23 cellular contexts compared by ENCODE assay signal in genomic region chr3:17057316-17057715, GRCh38.
A peak's percentile ranks its signal among the peaks of the same experiment; 100 is the strongest.
DNase-seq lines count a peak whose midpoint lies in the region; ATAC-seq, FAIRE-seq and TF ChIP-seq lines count a peak whose summit lies in the region.
"Had no signal": no experiment of that assay in that cellular context is flagged by ENCODE, and none has a peak within 500 bp of the region (broad histone marks: within the 10 kb centered on the region; RNA-seq: fewer than 3 reads in every experiment).

No MANE protein-coding gene starts in this region.

- DNase-seq in AG20443 (ENCODE audit: low spot score) (peak; percentile 70), HFFc6 (peak; percentile 82), fibroblast of pulmonary artery (ENCODE audit: low read depth) (peak; percentile 13), HepG2 (ENCODE audit: low spot score) (no peak), KG1 (lab: John Stamatoyannopoulos, UW) (no peak), vagina (ENCODE audit: extremely low spot score in 2 of 2) (no peak)
- DNase-seq: activated naive CD4-positive, alpha-beta T cell treated with anti-CD3 and anti-CD28 coated beads for 36 hours; activated T-cell treated with anti-CD3 and anti-CD28 coated beads for 4 hours; BE2C; body of pancreas; H9; heart right ventricle; islet precursor cell; mesendoderm; NCI-H1436 treated with DMSO at 0.1 percent for 48 hours; SJCRH30 had no signal

- no peak overlapping the region; the same call in 1 of the 2 replicates for H3K4me3 Mint-ChIP-seq in HFFc6
- H3K4me3 Mint-ChIP-seq: activated naive CD4-positive, alpha-beta T cell treated with anti-CD3 and anti-CD28 coated beads for 36 hours; H9; natural killer cell treated with Interleukin-12 subunit alpha and Interleukin-12 subunit beta and Interleukin-15 and Interleukin-18, amount 100 ng/mL, for 72 hours had no signal

- intact Hi-C loops in HepG2 (cut with micrococcal nuclease; ENCODE audit: unreplicated experiment) = no loop called here
- intact Hi-C loops in vagina (cut with DNase I) = no loop called here

- POLR2A ChIA-PET in HepG2 (lab: Yijun Ruan, JAX) = no interaction called here

- no peaks in the 10 kb centered on the region; a peak in 1 of 5 replicates for H3K27me3 ChIP-seq in HepG2 (ENCODE audit: control insufficient read depth in 1 of 2, insufficient read depth in 2 of 2, low read length in 2 of 2)
- no peaks in the 10 kb centered on the region for H3K27me3 ChIP-seq in vagina
- H3K27me3 ChIP-seq: BE2C, body of pancreas, esophagus muscularis mucosa, heart right ventricle, SJCRH30 had no signal

- H3K9me3 ChIP-seq in HepG2 (ENCODE audit: low read length) (no peaks in the 10 kb centered on the region), vagina (no peaks in the 10 kb centered on the region)
- H3K9me3 ChIP-seq: BE2C, body of pancreas, prostate gland, SJCRH30 had no signal

- peak overlapping the region; percentile 45 for H3K27ac Mint-ChIP-seq in HFFc6
- H3K27ac Mint-ChIP-seq: activated naive CD4-positive, alpha-beta T cell treated with anti-CD3 and anti-CD28 coated beads for 36 hours had no signal

- no peak for TF ChIP-seq RAD21 in HepG2 (CRISPR knock-in tag; IDR thresholded peaks at IDR 0.05)

- no peak overlapping the region for H3K9ac ChIP-seq in HepG2 (ENCODE audit: insufficient read depth, low read depth, low read length)

- peaks cover 31% of the 10 kb centered on the region for H3K36me3 Mint-ChIP-seq in HFFc6 (ENCODE audit: low read depth)

- in situ Hi-C loops in HepG2 (cut with HindIII; ENCODE audit: extremely low pct_ligation_motif_present, low pct_unique_long_range_greater_than_20kb) = no loop called here

- H3K4me2 ChIP-seq in HepG2 (ENCODE audit: low read depth, low read length) = no peak overlapping the region

- BruUV-seq in HepG2 (replicated peaks; lab: Mats Ljungman, UMichigan) = no TSS peak

- ATAC-seq in SK-N-SH treated with all-trans-retinoic acid at 6 μM for 48 hours = peak; percentile 95
- no peak for ATAC-seq in HepG2
- ATAC-seq in HG02759 (IDR thresholded peaks at IDR 0.05; ENCODE audit: unreplicated experiment) = no peak
- ATAC-seq: body of pancreas; natural killer cell treated with Interleukin-12 subunit alpha and Interleukin-12 subunit beta and Interleukin-15 and Interleukin-18, amount 100 ng/mL, for 72 hours had no signal

- H3K79me2 ChIP-seq in HepG2 (ENCODE audit: insufficient read depth, low read length) = no peaks in the 10 kb centered on the region

- no peak overlapping the region for H3K27ac ChIP-seq in HepG2 (ENCODE audit: extremely low read length, insufficient read depth, low read length)
- H3K27ac ChIP-seq in vagina = no peak overlapping the region
- H3K27ac ChIP-seq: body of pancreas, esophagus muscularis mucosa, prostate gland, SJCRH30, thoracic aorta had no signal

- CTCF ChIA-PET in HepG2 (lab: Yijun Ruan, JAX; ENCODE audit: low intra/inter-chr PET ratio, low total read pairs) = no interaction called here

- no peak for TF ChIP-seq EP300 in HepG2 (IDR thresholded peaks at IDR 0.05; ENCODE audit: low read depth in 2 of 2, low read length in 2 of 2)
- no peak for TF ChIP-seq EP300 in HepG2 (CRISPR knock-in tag; IDR thresholded peaks at IDR 0.05; ENCODE audit: borderline replicate concordance)

- H3K9me3 Mint-ChIP-seq in HFFc6 = peaks cover 4% of the 10 kb centered on the region; the same call in 1 of the 2 replicates

- WGBS in HepG2 (ENCODE audit: low lambda C conversion rate) = 2% methylated on average over 4 of the region's 4 CpGs

- no peak for FAIRE-seq in HepG2 (lab: Jason Lieb, UNC)
- FAIRE-seq: GM18507 had no signal

- peaks cover 40% of the 10 kb centered on the region for H3K4me1 Mint-ChIP-seq in HFFc6 (ENCODE audit: low read depth)

- no peak overlapping the region for H3K4me3 ChIP-seq in fibroblast of pulmonary artery (replicated peaks; ENCODE audit: low read depth, low read length)
- H3K4me3 ChIP-seq in HepG2 (replicated peaks in 1 of 3; ENCODE audit: insufficient read depth in 1 of 3, low read depth in 2 of 3, low read length in 3 of 3) = no peak overlapping the region
- no peak overlapping the region for H3K4me3 ChIP-seq in vagina
- H3K4me3 ChIP-seq: body of pancreas, esophagus muscularis mucosa, heart right ventricle, prostate gland, SJCRH30, thoracic aorta had no signal

- H4K20me1 ChIP-seq in HepG2 (ENCODE audit: insufficient read depth, low read length) = no peaks in the 10 kb centered on the region

- H3K4me1 ChIP-seq in HepG2 (ENCODE audit: insufficient read depth, low read length) = no peaks in the 10 kb centered on the region
- H3K4me1 ChIP-seq in vagina = no peaks in the 10 kb centered on the region
- H3K4me1 ChIP-seq: BE2C, body of pancreas, prostate gland, SJCRH30 had no signal

- H3K27me3 Mint-ChIP-seq in HFFc6 (ENCODE audit: insufficient read depth) = peaks cover 1% of the 10 kb centered on the region
- H3K27me3 Mint-ChIP-seq: natural killer cell treated with Interleukin-12 subunit alpha and Interleukin-12 subunit beta and Interleukin-15 and Interleukin-18, amount 100 ng/mL, for 72 hours had no signal

- no peak overlapping the region for H2AFZ ChIP-seq in HepG2 (ENCODE audit: low read length)

- no peak for TF ChIP-seq CTCF in HFFc6 (IDR thresholded peaks at IDR 0.05)
- TF ChIP-seq CTCF in fibroblast of pulmonary artery (IDR thresholded peaks at IDR 0.05; ENCODE audit: low read length, missing control alignments) = no peak
- TF ChIP-seq CTCF in HepG2 (CRISPR knock-in tag; IDR thresholded peaks at IDR 0.05) = no peak
- TF ChIP-seq CTCF in vagina (IDR thresholded peaks at IDR 0.05) = no peak

- TF ChIP-seq POLR2A in HepG2 (IDR thresholded peaks at IDR 0.05; ENCODE audit: insufficient read depth in 1 of 2, low read depth in 2 of 2, low read length in 2 of 2) = no peak
- no peak for TF ChIP-seq POLR2A in vagina (IDR thresholded peaks at IDR 0.05)

- H3K36me3 ChIP-seq in HepG2 (replicated peaks in 1 of 2; ENCODE audit: control insufficient read depth in 1 of 2, insufficient read depth in 2 of 2, low read length in 2 of 2) (no peaks in the 10 kb centered on the region), vagina (no peaks in the 10 kb centered on the region)
- H3K36me3 ChIP-seq: BE2C, esophagus muscularis mucosa, prostate gland, SJCRH30, thoracic aorta had no signal

TF ChIP-seq in SK-N-SH treated with all-trans-retinoic acid at 6 μM for 48 hours, 23 proteins besides CTCF, POLR2A, EP300 and RAD21:
- TF ChIP-seq BACH2 (CRISPR knock-in tag; IDR thresholded peaks at IDR 0.05; ENCODE audit: borderline replicate concordance) (no peak), PPARA (CRISPR knock-in tag; IDR thresholded peaks at IDR 0.05; ENCODE audit: borderline replicate concordance) (no peak), SNAI2 (CRISPR knock-in tag; IDR thresholded peaks at IDR 0.05) (no peak), POU6F1 (CRISPR knock-in tag; IDR thresholded peaks at IDR 0.05; ENCODE audit: borderline replicate concordance, low read depth) (no peak)
TF ChIP-seq in SK-N-SH treated with all-trans-retinoic acid at 6 μM for 48 hours: peak in this region for 0.

TF ChIP-seq in HepG2, 621 proteins besides CTCF, POLR2A, EP300 and RAD21 (continues in another document):
- TF ChIP-seq ZNF512 (CRISPR knock-in tag; IDR thresholded peaks at IDR 0.05) = no peak
- no peak for TF ChIP-seq ZFYVE20 (CRISPR knock-in tag; IDR thresholded peaks at IDR 0.05; ENCODE audit: borderline replicate concordance, low read depth)
- no peak for TF ChIP-seq KLF13 (CRISPR knock-in tag; IDR thresholded peaks at IDR 0.05)
- no peak for TF ChIP-seq GABPB1 (CRISPR knock-in tag; IDR thresholded peaks at IDR 0.05)
- TF ChIP-seq HNRNPLL (IDR thresholded peaks at IDR 0.05; ENCODE audit: low read depth, low read length, poor library complexity, severe bottlenecking) = no peak
- TF ChIP-seq MTF1 (CRISPR knock-in tag; IDR thresholded peaks at IDR 0.05) = no peak
- no peak for TF ChIP-seq PAXIP1 (CRISPR knock-in tag; conservative IDR thresholded peaks at IDR 0.05)
- TF ChIP-seq ZNF451 (CRISPR knock-in tag; IDR thresholded peaks at IDR 0.05) = no peak

Comparison
In these comparisons a context has a peak if more than half of its experiments do, and no peak if none do; other contexts are left out.
1. DNase-seq: peak in AG20443 (single experiment), HFFc6 (single experiment) and fibroblast of pulmonary artery (single experiment); none in HepG2 (single experiment), KG1 (single experiment) and vagina (0 of 2).